1 cellular context compared by ENCODE assay signal in the genomic region with DNA sequence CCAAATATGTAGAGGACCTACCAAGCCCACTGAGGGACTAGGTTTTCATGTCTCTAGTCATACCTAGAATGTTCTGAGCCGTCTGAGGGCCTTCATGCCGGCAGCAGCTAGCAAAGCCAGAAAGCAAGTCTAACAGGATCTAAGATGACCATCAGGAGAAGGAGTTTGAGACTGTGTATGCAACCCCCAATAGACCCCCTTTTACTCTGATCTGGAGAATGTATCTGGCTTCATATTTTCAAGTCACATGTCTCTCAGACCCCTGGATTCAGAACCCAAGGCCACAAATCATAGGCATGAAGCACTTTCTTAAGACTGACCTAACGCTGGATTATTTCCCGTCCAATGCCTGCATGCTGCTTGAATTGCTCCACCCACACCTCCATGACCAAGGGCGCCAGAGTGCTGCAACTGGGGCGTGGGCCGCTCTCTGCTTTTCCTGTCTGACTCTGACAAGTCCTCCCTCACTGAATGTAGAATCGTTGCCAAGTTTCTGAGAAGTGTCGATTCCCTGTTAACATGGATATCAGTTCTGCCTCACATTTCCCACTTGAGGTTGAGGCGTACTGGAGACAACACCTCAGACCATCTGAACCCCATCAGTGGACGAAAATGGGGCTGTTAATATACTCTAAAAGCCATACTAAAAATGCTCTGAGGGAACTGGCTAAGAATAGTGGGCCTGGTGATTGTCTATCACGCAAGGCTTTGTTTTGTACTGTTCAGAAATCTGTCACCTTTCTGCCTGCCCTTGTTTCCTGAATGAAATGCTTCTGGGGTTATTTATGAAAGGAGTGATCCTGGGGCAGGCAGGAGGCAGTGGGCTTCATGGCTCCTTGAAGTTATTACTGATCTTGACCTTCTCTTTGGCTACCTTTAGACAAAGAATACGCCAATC.
TF ChIP-seq lines count a peak whose summit lies in the region.

No MANE protein-coding gene starts in this region.

TF ChIP-seq in GM23338, 12 proteins besides CTCF, POLR2A, EP300 and RAD21 (continued from another document):
- no peak for TF ChIP-seq EZH2 (IDR thresholded peaks at IDR 0.05; ENCODE audit: low read depth, unreplicated experiment)
- TF ChIP-seq EZH2phosphoT487 (IDR thresholded peaks at IDR 0.05; ENCODE audit: unreplicated experiment) = no peak
- TF ChIP-seq CREB1 (CRISPR knock-in tag; IDR thresholded peaks at IDR 0.05; ENCODE audit: low read depth) = no peak
- TF ChIP-seq POLR2AphosphoS5 (IDR thresholded peaks at IDR 0.05; ENCODE audit: low read depth) = no peak
- TF ChIP-seq, protein P1, sequence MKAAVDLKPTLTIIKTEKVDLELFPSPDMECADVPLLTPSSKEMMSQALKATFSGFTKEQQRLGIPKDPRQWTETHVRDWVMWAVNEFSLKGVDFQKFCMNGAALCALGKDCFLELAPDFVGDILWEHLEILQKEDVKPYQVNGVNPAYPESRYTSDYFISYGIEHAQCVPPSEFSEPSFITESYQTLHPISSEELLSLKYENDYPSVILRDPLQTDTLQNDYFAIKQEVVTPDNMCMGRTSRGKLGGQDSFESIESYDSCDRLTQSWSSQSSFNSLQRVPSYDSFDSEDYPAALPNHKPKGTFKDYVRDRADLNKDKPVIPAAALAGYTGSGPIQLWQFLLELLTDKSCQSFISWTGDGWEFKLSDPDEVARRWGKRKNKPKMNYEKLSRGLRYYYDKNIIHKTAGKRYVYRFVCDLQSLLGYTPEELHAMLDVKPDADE (IDR thresholded peaks at IDR 0.05) = no peak
- TF ChIP-seq, protein P2, sequence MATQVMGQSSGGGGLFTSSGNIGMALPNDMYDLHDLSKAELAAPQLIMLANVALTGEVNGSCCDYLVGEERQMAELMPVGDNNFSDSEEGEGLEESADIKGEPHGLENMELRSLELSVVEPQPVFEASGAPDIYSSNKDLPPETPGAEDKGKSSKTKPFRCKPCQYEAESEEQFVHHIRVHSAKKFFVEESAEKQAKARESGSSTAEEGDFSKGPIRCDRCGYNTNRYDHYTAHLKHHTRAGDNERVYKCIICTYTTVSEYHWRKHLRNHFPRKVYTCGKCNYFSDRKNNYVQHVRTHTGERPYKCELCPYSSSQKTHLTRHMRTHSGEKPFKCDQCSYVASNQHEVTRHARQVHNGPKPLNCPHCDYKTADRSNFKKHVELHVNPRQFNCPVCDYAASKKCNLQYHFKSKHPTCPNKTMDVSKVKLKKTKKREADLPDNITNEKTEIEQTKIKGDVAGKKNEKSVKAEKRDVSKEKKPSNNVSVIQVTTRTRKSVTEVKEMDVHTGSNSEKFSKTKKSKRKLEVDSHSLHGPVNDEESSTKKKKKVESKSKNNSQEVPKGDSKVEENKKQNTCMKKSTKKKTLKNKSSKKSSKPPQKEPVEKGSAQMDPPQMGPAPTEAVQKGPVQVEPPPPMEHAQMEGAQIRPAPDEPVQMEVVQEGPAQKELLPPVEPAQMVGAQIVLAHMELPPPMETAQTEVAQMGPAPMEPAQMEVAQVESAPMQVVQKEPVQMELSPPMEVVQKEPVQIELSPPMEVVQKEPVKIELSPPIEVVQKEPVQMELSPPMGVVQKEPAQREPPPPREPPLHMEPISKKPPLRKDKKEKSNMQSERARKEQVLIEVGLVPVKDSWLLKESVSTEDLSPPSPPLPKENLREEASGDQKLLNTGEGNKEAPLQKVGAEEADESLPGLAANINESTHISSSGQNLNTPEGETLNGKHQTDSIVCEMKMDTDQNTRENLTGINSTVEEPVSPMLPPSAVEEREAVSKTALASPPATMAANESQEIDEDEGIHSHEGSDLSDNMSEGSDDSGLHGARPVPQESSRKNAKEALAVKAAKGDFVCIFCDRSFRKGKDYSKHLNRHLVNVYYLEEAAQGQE (IDR thresholded peaks at IDR 0.05; ENCODE audit: unreplicated experiment) = no peak
- no peak for TF ChIP-seq ZNF114 (CRISPR knock-in tag; IDR thresholded peaks at IDR 0.05)
- no peak for TF ChIP-seq STAT1 (IDR thresholded peaks at IDR 0.05; ENCODE audit: unreplicated experiment)
TF ChIP-seq in GM23338: peak in this region for 0.
